ENCODE assay signal across 24 cellular contexts in genomic region chr6:12132351-12133222, GRCh38.
DNase-seq lines count a peak whose midpoint lies in the region; TF ChIP-seq lines count a peak whose summit lies in the region.
"Had no signal": no experiment of that assay in that cellular context is flagged by ENCODE, and none has a peak within 500 bp of the region (broad histone marks: within the 10 kb centered on the region; RNA-seq: fewer than 3 reads in every experiment).

No MANE protein-coding gene starts in this region.

- H3K4me1 Mint-ChIP-seq in MCF 10A (ENCODE audit: insufficient read depth, unreplicated experiment) = peaks cover 9% of the 10 kb centered on the region

- H4K20me1 ChIP-seq in fibroblast of lung (ENCODE audit: control insufficient read depth, extremely low read depth, insufficient read depth, low read length) = no peaks in the 10 kb centered on the region

- no TSS peak for BruUV-seq in MCF 10A (replicated peaks; lab: Mats Ljungman, UMichigan)

- H3K9me3 ChIP-seq in breast epithelium (no peaks in the 10 kb centered on the region), adipocyte (ENCODE audit: control insufficient read depth, low read length) (no peaks in the 10 kb centered on the region), fibroblast of lung (ENCODE audit: control insufficient read depth, insufficient read depth, low read depth, low read length) (no peaks in the 10 kb centered on the region), ascending aorta (no peaks in the 10 kb centered on the region)
- H3K9me3 ChIP-seq: BE2C had no signal

- no peak for TF ChIP-seq POLR2A in breast epithelium (IDR thresholded peaks at IDR 0.05)

- H3K4me3 ChIP-seq in breast epithelium = no peak overlapping the region
- H3K4me3 ChIP-seq in adipocyte (ENCODE audit: low read length) = no peak overlapping the region
- no peak overlapping the region for H3K4me3 ChIP-seq in fibroblast of lung (replicated peaks in 1 of 4; ENCODE audit: control extremely low read depth in 1 of 4, insufficient read depth in 1 of 4, low read depth in 3 of 4, low read length in 4 of 4)
- H3K4me3 ChIP-seq in ascending aorta = no peak overlapping the region

- H3K27ac ChIP-seq in breast epithelium (no peak overlapping the region), fibroblast of lung (ENCODE audit: insufficient read depth, low read length) (no peak overlapping the region), ascending aorta (no peak overlapping the region)

- H3K79me2 ChIP-seq in fibroblast of lung (ENCODE audit: control insufficient read depth, insufficient read depth, low read length) = no peaks in the 10 kb centered on the region

- no peak for TF ChIP-seq CTCF in MCF 10A (IDR thresholded peaks at IDR 0.05; ENCODE audit: unreplicated experiment)
- no peak for TF ChIP-seq CTCF in breast epithelium (IDR thresholded peaks at IDR 0.05)
- no peak for TF ChIP-seq CTCF in fibroblast of lung (conservative IDR thresholded peaks at IDR 0.05 in 1 of 2, IDR thresholded peaks at IDR 0.05 in 1 of 2; ENCODE audit: low read depth in 1 of 2, low read length in 2 of 2)
- TF ChIP-seq CTCF in ascending aorta (IDR thresholded peaks at IDR 0.05) = no peak

- intact Hi-C loops in MCF 10A (cut with micrococcal nuclease) (no loop called here), breast epithelium (cut with DNase I; ENCODE audit: low total_unique reads) (no loop called here), ascending aorta (cut with DNase I) (no loop called here)

- H3K27me3 Mint-ChIP-seq in MCF 10A (ENCODE audit: insufficient read depth, unreplicated experiment) = no peaks in the 10 kb centered on the region
- H3K27me3 Mint-ChIP-seq: stimulated activated naive CD8-positive, alpha-beta T cell treated with anti-CD3 and anti-CD28 coated beads, Interleukin-15, amount 100 ng/mL, for 72 hours had no signal

- CTCF ChIA-PET in MCF 10A (lab: Yijun Ruan, JAX) = no interaction called here
- CTCF ChIA-PET in HEK293T (lab: Yijun Ruan, JAX) = no interaction called here

- peaks cover 12% of the 10 kb centered on the region for H3K36me3 Mint-ChIP-seq in MCF 10A (ENCODE audit: insufficient read depth, unreplicated experiment)

- H3K4me1 ChIP-seq in breast epithelium (no peaks in the 10 kb centered on the region), adipocyte (ENCODE audit: control insufficient read depth, insufficient read depth, low read length) (peaks cover 8% of the 10 kb centered on the region), fibroblast of lung (ENCODE audit: control insufficient read depth, extremely low read depth, insufficient read depth, low read length) (peaks cover 11% of the 10 kb centered on the region), ascending aorta (peaks cover 0 to 3% of the 10 kb centered on the region in 2 donors)
- H3K4me1 ChIP-seq: BE2C had no signal

- H3K36me3 ChIP-seq in breast epithelium (peaks cover 12% of the 10 kb centered on the region), adipocyte (ENCODE audit: control insufficient read depth, insufficient read depth, low read length, severe bottlenecking) (peaks cover 7% of the 10 kb centered on the region), fibroblast of lung (ENCODE audit: control insufficient read depth, insufficient read depth, low read length) (no peaks in the 10 kb centered on the region), ascending aorta (peaks cover 3 to 6% of the 10 kb centered on the region in 2 donors)
- H3K36me3 ChIP-seq: BE2C had no signal

- no peak overlapping the region for H3K4me3 Mint-ChIP-seq in MCF 10A (ENCODE audit: unreplicated experiment)
- H3K4me3 Mint-ChIP-seq: activated T-cell treated with anti-CD3 and anti-CD28 coated beads, Interleukin-2, amount 50 U/mL, for 4 hours; H9; naive thymus-derived CD8-positive, alpha-beta T cell; stimulated activated naive CD8-positive, alpha-beta T cell treated with anti-CD3 and anti-CD28 coated beads, Interleukin-15, amount 100 ng/mL, for 72 hours had no signal

- no peak overlapping the region for H2AFZ ChIP-seq in fibroblast of lung (ENCODE audit: low read length)

- no peak overlapping the region for H3K4me2 ChIP-seq in fibroblast of lung (ENCODE audit: extremely low read depth, insufficient read depth, low read length)

- H3K9ac ChIP-seq in adipocyte (ENCODE audit: low read length) (no peak overlapping the region), fibroblast of lung (ENCODE audit: insufficient read depth, low read length) (no peak overlapping the region)

- H3K27ac Mint-ChIP-seq in MCF 10A (ENCODE audit: low read depth, unreplicated experiment) = peak overlapping the region; percentile 35
- H3K27ac Mint-ChIP-seq: H9 had no signal

- DNase-seq in MCF 10A (ENCODE audit: unreplicated experiment) (no peak), breast epithelium (ENCODE audit: low spot score in 2 of 2) (no peak), adipocyte (ENCODE audit: low read depth) (peak; percentile 18), fibroblast of lung (ENCODE audit: low read depth in 2 of 2) (peak; percentile 47 to 65), ascending aorta (ENCODE audit: low spot score in 2 of 2) (no peak), HEK293T (ENCODE audit: extremely low spot score) (no peak), NCI-H2081 treated with DMSO at 0.1 percent for 48 hours (lab: John Stamatoyannopoulos, UW) (no peak), SW 1271 (lab: John Stamatoyannopoulos, UW) (no peak)
- DNase-seq: activated CD4-positive, alpha-beta T cell treated with anti-CD3 and anti-CD28 coated beads for 4 hours; activated CD8-positive, alpha-beta memory T cell treated with anti-CD3 and anti-CD28 coated beads for 24 hours; activated T-cell treated with anti-CD3 and anti-CD28 coated beads, Interleukin-2, amount 50 U/mL, for 4 hours; amniotic stem cell; BE2C; dermis blood vessel endothelial cell; H9; kidney; midbrain; naive thymus-derived CD8-positive, alpha-beta T cell; NCI-H146; NCI-H446 treated with DMSO at 0.1 percent for 48 hours; NCI-H82; occipital lobe; OCI-M1; stimulated activated naive CD8-positive, alpha-beta T cell treated with anti-CD3 and anti-CD28 coated beads, Interleukin-15, amount 100 ng/mL, for 72 hours had no signal

- H3K27me3 ChIP-seq in breast epithelium = no peaks in the 10 kb centered on the region
- H3K27me3 ChIP-seq in adipocyte (replicated peaks; ENCODE audit: control insufficient read depth, insufficient read depth, low read length) = no peaks in the 10 kb centered on the region
- H3K27me3 ChIP-seq in fibroblast of lung (ENCODE audit: control insufficient read depth, insufficient read depth, low read length) = no peaks in the 10 kb centered on the region
- no peaks in the 10 kb centered on the region for H3K27me3 ChIP-seq in ascending aorta
- H3K27me3 ChIP-seq: BE2C had no signal

- H3K9me3 Mint-ChIP-seq in MCF 10A (ENCODE audit: unreplicated experiment) = no peaks in the 10 kb centered on the region
- H3K9me3 Mint-ChIP-seq: activated T-cell treated with anti-CD3 and anti-CD28 coated beads, Interleukin-2, amount 50 U/mL, for 4 hours; H9; naive thymus-derived CD8-positive, alpha-beta T cell; stimulated activated naive CD8-positive, alpha-beta T cell treated with anti-CD3 and anti-CD28 coated beads, Interleukin-15, amount 100 ng/mL, for 72 hours had no signal

- POLR2A ChIA-PET in MCF 10A (lab: Yijun Ruan, JAX) (interaction anchor here (0.7 to 1.0 kb wide), 2 partner anchors 54 to 362 kb away, joined by 3 to 5 read pairs; no protein-coding TSS in a partner anchor), HEK293T (lab: Yijun Ruan, JAX) (no interaction called here)

TF ChIP-seq in HEK293T, 16 proteins besides CTCF, POLR2A, EP300 and RAD21:
- TF ChIP-seq SP1 (IDR thresholded peaks at IDR 0.05) = no peak
- no peak for TF ChIP-seq ZNF384 (IDR thresholded peaks at IDR 0.05)
- TF ChIP-seq CTBP1 (IDR thresholded peaks at IDR 0.05; ENCODE audit: borderline replicate concordance) = no peak
- TF ChIP-seq TARDBP (IDR thresholded peaks at IDR 0.05) = no peak
- no peak for TF ChIP-seq BHLHE40 (IDR thresholded peaks at IDR 0.05; ENCODE audit: borderline replicate concordance)
- TF ChIP-seq ARNT (IDR thresholded peaks at IDR 0.05) = no peak
- no peak for TF ChIP-seq LEF1 (IDR thresholded peaks at IDR 0.05; ENCODE audit: borderline replicate concordance)
- TF ChIP-seq FOXA1 (IDR thresholded peaks at IDR 0.05) = no peak
- TF ChIP-seq FOXM1 (IDR thresholded peaks at IDR 0.05; ENCODE audit: borderline replicate concordance) = no peak
- no peak for TF ChIP-seq SUZ12 (IDR thresholded peaks at IDR 0.05)
- no peak for TF ChIP-seq PKNOX1 (IDR thresholded peaks at IDR 0.05)
- TF ChIP-seq HDGF (IDR thresholded peaks at IDR 0.05; ENCODE audit: borderline replicate concordance) = no peak
- TF ChIP-seq FOXK2 (IDR thresholded peaks at IDR 0.05) = no peak
- TF ChIP-seq NFRKB (IDR thresholded peaks at IDR 0.05) = no peak
- no peak for TF ChIP-seq ELF4 (IDR thresholded peaks at IDR 0.05)
- TF ChIP-seq L3MBTL2 (conservative IDR thresholded peaks at IDR 0.05) = no peak

Comparison
In these comparisons a context has a peak if more than half of its experiments do, and no peak if none do; other contexts are left out.
1. DNase-seq: peak in adipocyte (single experiment) and fibroblast of lung (2 of 2); none in MCF 10A (single experiment), breast epithelium (0 of 2), ascending aorta (0 of 2), HEK293T (single experiment), NCI-H2081 treated with DMSO at 0.1 percent for 48 hours (single experiment) and SW 1271 (0 of 2).